29 cellular contexts compared by ENCODE assay signal in the genomic region with DNA sequence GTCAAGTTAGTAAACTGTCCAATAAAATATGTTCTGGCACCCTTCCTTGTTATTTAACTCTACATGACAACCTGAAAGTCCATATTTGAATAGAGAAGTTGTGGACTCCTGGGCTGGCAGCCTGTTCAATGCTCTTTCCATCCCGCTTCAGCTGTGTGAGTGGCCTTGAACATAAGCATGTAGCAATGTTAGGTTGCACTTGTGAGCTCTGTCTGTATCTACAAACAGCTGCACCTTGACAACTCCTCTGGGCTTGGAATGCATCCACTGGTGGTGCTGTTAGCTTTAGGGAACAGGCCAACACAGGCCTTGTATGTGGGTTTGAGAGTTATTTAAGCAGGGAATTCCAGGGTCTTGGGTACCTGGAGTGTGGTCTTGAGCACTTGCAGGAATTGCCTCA.
"Had no signal": no experiment of that assay in that cellular context is flagged by ENCODE, and none has a peak within 500 bp of the region (broad histone marks: within the 10 kb centered on the region; RNA-seq: fewer than 3 reads in every experiment).

No MANE protein-coding gene starts in this region.

- H3K4me1 ChIP-seq: colonic mucosa, esophagus muscularis mucosa, esophagus squamous epithelium, foreskin keratinocyte, gastrocnemius medialis, gastroesophageal sphincter, heart left ventricle, heart right ventricle had no signal

- H3K4me3 Mint-ChIP-seq: dendritic cell treated with granulocyte-macrophage colony-stimulating factor and Interleukin-4, amounts not matched to agents 40 ng/mL and 50 ng/mL, for 4 days; effector memory CD8-positive, alpha-beta T cell; endodermal cell had no signal

- H3K27ac ChIP-seq: colonic mucosa, coronary artery, dorsolateral prefrontal cortex, epithelial cell of prostate, esophagus muscularis mucosa, esophagus squamous epithelium, foreskin keratinocyte, gastrocnemius medialis, gastroesophageal sphincter, heart left ventricle, heart right ventricle had no signal

- DNase-seq: colonic mucosa; cortex of kidney; dermis blood vessel endothelial cell; dorsolateral prefrontal cortex; effector CD4-positive, alpha-beta T cell; effector CD8-positive, alpha-beta T cell; effector memory CD4-positive, alpha-beta T cell; effector memory CD8-positive, alpha-beta T cell; endodermal cell; erythroblast; esophagus squamous epithelium; foreskin fibroblast; foreskin keratinocyte; foreskin melanocyte; gastrocnemius medialis; glutamatergic neuron; head of caudate nucleus; heart left ventricle; heart right ventricle had no signal

- H3K27ac Mint-ChIP-seq: dendritic cell treated with granulocyte-macrophage colony-stimulating factor and Interleukin-4, amounts not matched to agents 40 ng/mL and 50 ng/mL, for 4 days; effector memory CD8-positive, alpha-beta T cell; endodermal cell had no signal

- FAIRE-seq: colon, endometrium, endothelial cell of umbilical vein, frontal cortex had no signal

- H3K9me3 ChIP-seq: colonic mucosa, esophagus muscularis mucosa, esophagus squamous epithelium, gastrocnemius medialis, gastroesophageal sphincter, heart left ventricle, heart right ventricle had no signal

- H3K36me3 ChIP-seq: colonic mucosa, esophagus muscularis mucosa, esophagus squamous epithelium, gastrocnemius medialis, gastroesophageal sphincter, heart left ventricle, heart right ventricle had no signal

- H3K9me3 Mint-ChIP-seq: effector memory CD8-positive, alpha-beta T cell; endodermal cell had no signal

- H3K4me3 ChIP-seq: colonic mucosa, coronary artery, dorsolateral prefrontal cortex, esophagus muscularis mucosa, esophagus squamous epithelium, gastrocnemius medialis, gastroesophageal sphincter, heart left ventricle, heart right ventricle had no signal

- H3K27me3 ChIP-seq: colonic mucosa, dorsolateral prefrontal cortex, foreskin keratinocyte, gastrocnemius medialis, heart right ventricle had no signal

- H3K27me3 Mint-ChIP-seq: dendritic cell treated with granulocyte-macrophage colony-stimulating factor and Interleukin-4, amounts not matched to agents 40 ng/mL and 50 ng/mL, for 4 days had no signal

- ATAC-seq: effector memory CD8-positive, alpha-beta T cell; esophagus mucosa; foreskin keratinocyte; gastrocnemius medialis; gastroesophageal sphincter; heart left ventricle; heart right ventricle had no signal
